Comparison of ENCODE assay signal across 1 cellular context in genomic region chr6:159788757-159789376, GRCh38.
TF ChIP-seq lines count a peak whose summit lies in the region.

No MANE protein-coding gene starts in this region.

TF ChIP-seq in H1, 55 proteins besides CTCF, POLR2A, EP300 and RAD21:
- TF ChIP-seq CBX8 (IDR thresholded peaks at IDR 0.05; ENCODE audit: borderline replicate concordance, low read depth, low read length) (no peak), SIN3A (conservative IDR thresholded peaks at IDR 0.05 in 1 of 2, IDR thresholded peaks at IDR 0.05 in 1 of 2; ENCODE audit: low read depth in 1 of 2, low read length in 2 of 2) (peak; percentile 40 to 73; a peak in 3 of 4 replicates), USF2 (IDR thresholded peaks at IDR 0.05; ENCODE audit: low read length) (no peak), KDM4A (IDR thresholded peaks at IDR 0.05; ENCODE audit: low read depth, low read length, severe bottlenecking) (peak; percentile 20), MAX (IDR thresholded peaks at IDR 0.05) (peak; percentile 47), KDM5A (IDR thresholded peaks at IDR 0.05; ENCODE audit: low read length) (0 out of 2 replicates have a peak, but pooled peaks have one; percentile 17)
